Comparison of ENCODE assay signal across 25 cellular contexts in genomic region chr1:233485809-233486398, GRCh38.
DNase-seq lines count a peak whose midpoint lies in the region; ATAC-seq, FAIRE-seq and TF ChIP-seq lines count a peak whose summit lies in the region.
"Had no signal": no experiment of that assay in that cellular context is flagged by ENCODE, and none has a peak within 500 bp of the region (broad histone marks: within the 10 kb centered on the region; RNA-seq: fewer than 3 reads in every experiment).

No MANE protein-coding gene starts in this region.

- H3K4me1 ChIP-seq in liver (ENCODE audit: control insufficient read depth in 4 of 4, insufficient read depth in 4 of 4, low read length in 3 of 4) (peaks cover 0 to 25% (median 7%) of the 10 kb centered on the region in 4 donors), HepG2 (ENCODE audit: insufficient read depth, low read length) (no peaks in the 10 kb centered on the region)
- H3K4me1 ChIP-seq: A549, Caco-2 had no signal

- ATAC-seq in HepG2 (no peak), left lobe of liver (peak; percentile 51), HG03159 (IDR thresholded peaks at IDR 0.05; ENCODE audit: unreplicated experiment) (no peak)
- ATAC-seq: A549; CD8-positive, alpha-beta T cell had no signal

- TF ChIP-seq EP300 in HepG2 (IDR thresholded peaks at IDR 0.05; ENCODE audit: low read depth in 2 of 2, low read length in 2 of 2) (no peak), HepG2 (CRISPR knock-in tag; IDR thresholded peaks at IDR 0.05; ENCODE audit: borderline replicate concordance) (no peak)

- H3K36me3 ChIP-seq in liver (ENCODE audit: control insufficient read depth in 4 of 4, insufficient read depth in 3 of 4, low read depth in 1 of 4, low read length in 3 of 4) (no peaks in the 10 kb centered on the region), HepG2 (replicated peaks in 1 of 2; ENCODE audit: control insufficient read depth in 1 of 2, insufficient read depth in 2 of 2, low read length in 2 of 2) (no peaks in the 10 kb centered on the region)
- H3K36me3 ChIP-seq: BLaER1 treated with 17β-estradiol and CSF1 and Interleukin-3, amounts not matched to agents 10 nM and 100 nM had no signal

- H3K4me3 ChIP-seq in liver (ENCODE audit: low read depth in 1 of 3, low read length in 3 of 3) (no peak overlapping the region), HepG2 (replicated peaks in 1 of 3; ENCODE audit: insufficient read depth in 1 of 3, low read depth in 2 of 3, low read length in 3 of 3) (no peak overlapping the region)
- H3K4me3 ChIP-seq: A549; BLaER1 treated with 17β-estradiol and CSF1 and Interleukin-3, amounts not matched to agents 10 nM and 100 nM; GM12878 had no signal

- H2AFZ ChIP-seq in HepG2 (ENCODE audit: low read length), result no peak overlapping the region

- intact Hi-C loops in HepG2 (cut with micrococcal nuclease; ENCODE audit: unreplicated experiment), result no loop called here

- H3K4me2 ChIP-seq in HepG2 (ENCODE audit: low read depth, low read length), result no peak overlapping the region
- H3K4me2 ChIP-seq: A549 had no signal

- CTCF ChIA-PET in HepG2 (lab: Yijun Ruan, JAX; ENCODE audit: low intra/inter-chr PET ratio, low total read pairs), result no interaction called here

- H3K27ac ChIP-seq in liver (ENCODE audit: low read depth in 1 of 2, low read length in 2 of 2) (peak overlapping the region; percentile 17 to 43), HepG2 (ENCODE audit: extremely low read length, insufficient read depth, low read length) (no peak overlapping the region)
- H3K27ac ChIP-seq: 22Rv1; A549; BLaER1 treated with 17β-estradiol and CSF1 and Interleukin-3, amounts not matched to agents 10 nM and 100 nM; C4-2B had no signal

- no peak overlapping the region for H3K9ac ChIP-seq in liver (ENCODE audit: low read depth in 1 of 2, low read length in 2 of 2)
- H3K9ac ChIP-seq in HepG2 (ENCODE audit: insufficient read depth, low read depth, low read length), result no peak overlapping the region
- H3K9ac ChIP-seq: BLaER1 treated with 17β-estradiol and CSF1 and Interleukin-3, amounts not matched to agents 10 nM and 100 nM had no signal

- H3K79me2 ChIP-seq in HepG2 (ENCODE audit: insufficient read depth, low read length), result no peaks in the 10 kb centered on the region

- FAIRE-seq in HepG2 (lab: Jason Lieb, UNC), result no peak
- FAIRE-seq: A549, GM12878, GM12892, GM18507, GM19239 had no signal

- TF ChIP-seq POLR2A in HepG2 (IDR thresholded peaks at IDR 0.05; ENCODE audit: insufficient read depth in 1 of 2, low read depth in 2 of 2, low read length in 2 of 2), result no peak

- no peak for TF ChIP-seq CTCF in liver (IDR thresholded peaks at IDR 0.05; ENCODE audit: low read depth, low read length, missing input control)
- no peak for TF ChIP-seq CTCF in HepG2 (CRISPR knock-in tag; IDR thresholded peaks at IDR 0.05)

- H3K27me3 ChIP-seq in liver (ENCODE audit: control insufficient read depth in 4 of 4, insufficient read depth in 4 of 4, low read length in 3 of 4), result no peaks in the 10 kb centered on the region
- no peaks in the 10 kb centered on the region for H3K27me3 ChIP-seq in HepG2 (ENCODE audit: control insufficient read depth in 1 of 2, insufficient read depth in 2 of 2, low read length in 2 of 2)
- H3K27me3 ChIP-seq: BLaER1 treated with 17β-estradiol and CSF1 and Interleukin-3, amounts not matched to agents 10 nM and 100 nM had no signal

- BruUV-seq in HepG2 (replicated peaks; lab: Mats Ljungman, UMichigan), result no TSS peak

- WGBS in liver, result 23% methylated on average over 3 of the region's 3 CpGs
- 0% methylated on average over 3 of the region's 3 CpGs for WGBS in HepG2 (ENCODE audit: low lambda C conversion rate)

- DNase-seq in HepG2 (ENCODE audit: low spot score), result no peak
- DNase-seq in left lobe of liver (ENCODE audit: low spot score), result no peak
- DNase-seq in D341Med (ENCODE audit: low spot score), result no peak
- DNase-seq: AML-193; Caco-2; Calu3; CD4-positive, alpha-beta T cell; CD8-positive, alpha-beta T cell; DMS 273 treated with DMSO at 0.1 percent for 48 hours; DMS153; DMS53; DMS79; DND-41; EL; GDM1 had no signal

- H3K9me3 ChIP-seq in liver (ENCODE audit: control insufficient read depth in 4 of 4, low read length in 3 of 4), result peaks cover 0 to 4% (median 0%) of the 10 kb centered on the region in 4 donors
- H3K9me3 ChIP-seq in HepG2 (ENCODE audit: low read length), result peaks cover 5% of the 10 kb centered on the region; the same call in 1 of the 2 replicates
- H3K9me3 ChIP-seq: Caco-2 had no signal

- POLR2A ChIA-PET in HepG2 (lab: Yijun Ruan, JAX), result no interaction called here

- in situ Hi-C loops in HepG2 (cut with HindIII; ENCODE audit: extremely low pct_ligation_motif_present, low pct_unique_long_range_greater_than_20kb), result no loop called here

- H4K20me1 ChIP-seq in HepG2 (ENCODE audit: insufficient read depth, low read length), result no peaks in the 10 kb centered on the region
- H4K20me1 ChIP-seq: BLaER1 treated with 17β-estradiol and CSF1 and Interleukin-3, amounts not matched to agents 10 nM and 100 nM had no signal

- TF ChIP-seq RAD21 in liver (IDR thresholded peaks at IDR 0.05), result peak in 1 of 2 donors; percentile 25
- no peak for TF ChIP-seq RAD21 in HepG2 (CRISPR knock-in tag; IDR thresholded peaks at IDR 0.05)

TF ChIP-seq in liver, 16 proteins besides CTCF, POLR2A, EP300 and RAD21:
- TF ChIP-seq MAX (IDR thresholded peaks at IDR 0.05), result peak; percentile 33
- peak; percentile 4 to 38 for TF ChIP-seq HNF4A (conservative IDR thresholded peaks at IDR 0.05)
- no peak for TF ChIP-seq SP1 (IDR thresholded peaks at IDR 0.05)

TF ChIP-seq in HepG2, 621 proteins besides CTCF, POLR2A, EP300 and RAD21:
- TF ChIP-seq TP53 (CRISPR knock-in tag; conservative IDR thresholded peaks at IDR 0.05) (no peak), ZFP36 (IDR thresholded peaks at IDR 0.05; ENCODE audit: borderline replicate concordance, low read depth, low read length, partially characterized antibody) (no peak), XBP1 (CRISPR knock-in tag; IDR thresholded peaks at IDR 0.05) (no peak), YEATS2 (CRISPR knock-in tag; IDR thresholded peaks at IDR 0.05; ENCODE audit: borderline replicate concordance) (no peak), ZNF274 (CRISPR knock-in tag; IDR thresholded peaks at IDR 0.05) (no peak), ADNP (CRISPR knock-in tag; IDR thresholded peaks at IDR 0.05) (no peak)
- TF ChIP-seq, protein P1, sequence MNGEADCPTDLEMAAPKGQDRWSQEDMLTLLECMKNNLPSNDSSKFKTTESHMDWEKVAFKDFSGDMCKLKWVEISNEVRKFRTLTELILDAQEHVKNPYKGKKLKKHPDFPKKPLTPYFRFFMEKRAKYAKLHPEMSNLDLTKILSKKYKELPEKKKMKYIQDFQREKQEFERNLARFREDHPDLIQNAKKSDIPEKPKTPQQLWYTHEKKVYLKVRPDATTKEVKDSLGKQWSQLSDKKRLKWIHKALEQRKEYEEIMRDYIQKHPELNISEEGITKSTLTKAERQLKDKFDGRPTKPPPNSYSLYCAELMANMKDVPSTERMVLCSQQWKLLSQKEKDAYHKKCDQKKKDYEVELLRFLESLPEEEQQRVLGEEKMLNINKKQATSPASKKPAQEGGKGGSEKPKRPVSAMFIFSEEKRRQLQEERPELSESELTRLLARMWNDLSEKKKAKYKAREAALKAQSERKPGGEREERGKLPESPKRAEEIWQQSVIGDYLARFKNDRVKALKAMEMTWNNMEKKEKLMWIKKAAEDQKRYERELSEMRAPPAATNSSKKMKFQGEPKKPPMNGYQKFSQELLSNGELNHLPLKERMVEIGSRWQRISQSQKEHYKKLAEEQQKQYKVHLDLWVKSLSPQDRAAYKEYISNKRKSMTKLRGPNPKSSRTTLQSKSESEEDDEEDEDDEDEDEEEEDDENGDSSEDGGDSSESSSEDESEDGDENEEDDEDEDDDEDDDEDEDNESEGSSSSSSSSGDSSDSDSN (CRISPR knock-in tag; IDR thresholded peaks at IDR 0.05), result no peak
- TF ChIP-seq, protein P2, sequence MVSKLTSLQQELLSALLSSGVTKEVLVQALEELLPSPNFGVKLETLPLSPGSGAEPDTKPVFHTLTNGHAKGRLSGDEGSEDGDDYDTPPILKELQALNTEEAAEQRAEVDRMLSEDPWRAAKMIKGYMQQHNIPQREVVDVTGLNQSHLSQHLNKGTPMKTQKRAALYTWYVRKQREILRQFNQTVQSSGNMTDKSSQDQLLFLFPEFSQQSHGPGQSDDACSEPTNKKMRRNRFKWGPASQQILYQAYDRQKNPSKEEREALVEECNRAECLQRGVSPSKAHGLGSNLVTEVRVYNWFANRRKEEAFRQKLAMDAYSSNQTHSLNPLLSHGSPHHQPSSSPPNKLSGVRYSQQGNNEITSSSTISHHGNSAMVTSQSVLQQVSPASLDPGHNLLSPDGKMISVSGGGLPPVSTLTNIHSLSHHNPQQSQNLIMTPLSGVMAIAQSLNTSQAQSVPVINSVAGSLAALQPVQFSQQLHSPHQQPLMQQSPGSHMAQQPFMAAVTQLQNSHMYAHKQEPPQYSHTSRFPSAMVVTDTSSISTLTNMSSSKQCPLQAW (CRISPR knock-in tag; IDR thresholded peaks at IDR 0.05), result no peak
TF ChIP-seq in HepG2: peak in this region for 0.
